Comparison of ENCODE assay signal across 1 cellular context in genomic region chr10:5147255-5147980, GRCh38.
TF ChIP-seq lines count a peak whose summit lies in the region.

No MANE protein-coding gene starts in this region.

TF ChIP-seq in HepG2, 621 proteins besides CTCF, POLR2A, EP300 and RAD21 (continued from another document):
- peak; percentile 100 for TF ChIP-seq HNF1A (IDR thresholded peaks at IDR 0.05; ENCODE audit: low read depth)
- peak; percentile 100 for TF ChIP-seq HNF1A (CRISPR knock-in tag; IDR thresholded peaks at IDR 0.05; ENCODE audit: borderline replicate concordance)
- no peak for TF ChIP-seq ZNF891 (CRISPR knock-in tag; IDR thresholded peaks at IDR 0.05)
- TF ChIP-seq ZNF652 (CRISPR knock-in tag; IDR thresholded peaks at IDR 0.05; ENCODE audit: borderline replicate concordance, low read depth): peak; percentile 20; the same call in 1 of the 2 replicates
- peak; percentile 98 for TF ChIP-seq ZNF644 (CRISPR knock-in tag; IDR thresholded peaks at IDR 0.05; ENCODE audit: low read depth)
- no peak; the same call in 1 of the 2 replicates for TF ChIP-seq ZNF747 (CRISPR knock-in tag; IDR thresholded peaks at IDR 0.05; ENCODE audit: borderline replicate concordance)
- TF ChIP-seq ZNF775 (CRISPR knock-in tag; IDR thresholded peaks at IDR 0.05; ENCODE audit: borderline replicate concordance): no peak
- TF ChIP-seq REPIN1 (CRISPR knock-in tag; IDR thresholded peaks at IDR 0.05; ENCODE audit: borderline replicate concordance, low read depth): peak; percentile 81
- TF ChIP-seq NR0B2 (CRISPR knock-in tag; IDR thresholded peaks at IDR 0.05): no peak
- TF ChIP-seq ELF1 (CRISPR knock-in tag; IDR thresholded peaks at IDR 0.05): peak; percentile 84
- no peak for TF ChIP-seq MLLT10 (CRISPR knock-in tag; IDR thresholded peaks at IDR 0.05)
- no peak for TF ChIP-seq TP53 (CRISPR knock-in tag; conservative IDR thresholded peaks at IDR 0.05)
- TF ChIP-seq TCF12 (IDR thresholded peaks at IDR 0.05): no peak
- TF ChIP-seq TCF12 (CRISPR knock-in tag; IDR thresholded peaks at IDR 0.05): peak; percentile 90; the same call in 1 of the 2 replicates
- no peak for TF ChIP-seq ELF4 (CRISPR knock-in tag; IDR thresholded peaks at IDR 0.05; ENCODE audit: borderline replicate concordance)
- TF ChIP-seq RFX1 (IDR thresholded peaks at IDR 0.05): no peak
- no peak for TF ChIP-seq TIGD3 (CRISPR knock-in tag; IDR thresholded peaks at IDR 0.05; ENCODE audit: borderline replicate concordance)
- TF ChIP-seq ZBTB4 (CRISPR knock-in tag; IDR thresholded peaks at IDR 0.05; ENCODE audit: borderline replicate concordance): no peak
- TF ChIP-seq ZNF770 (CRISPR knock-in tag; IDR thresholded peaks at IDR 0.05): 0 out of 2 replicates have a peak, but pooled peaks have one; percentile 13
- TF ChIP-seq MLX (CRISPR knock-in tag; IDR thresholded peaks at IDR 0.05): peak; percentile 70; the same call in 1 of the 2 replicates
- peak; percentile 94 for TF ChIP-seq SIX1 (CRISPR knock-in tag; IDR thresholded peaks at IDR 0.05; ENCODE audit: borderline replicate concordance)
- no peak for TF ChIP-seq SOX13 (IDR thresholded peaks at IDR 0.05)
- peak in 1 of 2 experiments; percentile 93; a peak in 2 of 4 replicates for TF ChIP-seq SOX13 (CRISPR knock-in tag; conservative IDR thresholded peaks at IDR 0.05 in 1 of 2, IDR thresholded peaks at IDR 0.05 in 1 of 2)
- peak; percentile 99 for TF ChIP-seq HOMEZ (CRISPR knock-in tag; IDR thresholded peaks at IDR 0.05; ENCODE audit: low read depth)
- peak; percentile 88; the same call in 1 of the 2 replicates for TF ChIP-seq ZNF331 (CRISPR knock-in tag; IDR thresholded peaks at IDR 0.05)
- TF ChIP-seq DRAP1 (CRISPR knock-in tag; IDR thresholded peaks at IDR 0.05): peak; percentile 87
- TF ChIP-seq IKZF4 (CRISPR knock-in tag; IDR thresholded peaks at IDR 0.05; ENCODE audit: borderline replicate concordance, low read depth, not compliant biosample characterization): no peak
- TF ChIP-seq NFIC (IDR thresholded peaks at IDR 0.05; ENCODE audit: low read length): peak; percentile 99
- TF ChIP-seq ZNF317 (CRISPR knock-in tag; IDR thresholded peaks at IDR 0.05): peak; percentile 72; the same call in 1 of the 2 replicates
- no peak for TF ChIP-seq NFE2 (CRISPR knock-in tag; IDR thresholded peaks at IDR 0.05)
